Comparison of ENCODE assay signal across 19 cellular contexts in genomic region chr12:124126950-124127349, GRCh38.
A peak's percentile ranks its signal among the peaks of the same experiment; 100 is the strongest.
DNase-seq lines count a peak whose midpoint lies in the region; ATAC-seq, FAIRE-seq and TF ChIP-seq lines count a peak whose summit lies in the region.
"Had no signal": no experiment of that assay in that cellular context is flagged by ENCODE, and none has a peak within 500 bp of the region (broad histone marks: within the 10 kb centered on the region; RNA-seq: fewer than 3 reads in every experiment).

No MANE protein-coding gene starts in this region.

- H2BK12ac ChIP-seq in trophoblast cell (ENCODE audit: low read length) = no peak overlapping the region

- no peak overlapping the region for H2AFZ ChIP-seq in trophoblast cell (ENCODE audit: insufficient read depth, low read length, poor library complexity)

- DNase-seq in GM10248 (ENCODE audit: extremely low spot score) (peak; percentile 56), GM19239 (ENCODE audit: insufficient read length, low spot score) (no peak), NCI-H69 (lab: John Stamatoyannopoulos, UW) (peak; percentile 17), T-helper 1 cell (no peak), trophoblast cell (no peak), GM12892 (ENCODE audit: insufficient read length) (no peak), RKO (ENCODE audit: low spot score) (no peak)
- DNase-seq: adrenal gland; CD4-positive, alpha-beta T cell; central memory CD4-positive, alpha-beta T cell; effector CD8-positive, alpha-beta T cell; H9; NCI-H2081; Peyer's patch; stimulated activated CD4-positive, alpha-beta T cell treated with anti-CD3 and anti-CD28 coated beads, Interleukin-4, amount 100 ng/mL, for 4 hours; tibial artery had no signal

- TF ChIP-seq CTCF in GM10248 (IDR thresholded peaks at IDR 0.05; ENCODE audit: control extremely low read depth, extremely low read depth, low read depth, missing control alignments) = no peak

- peaks cover 7 to 10% of the 10 kb centered on the region in 2 experiments for H3K4me1 ChIP-seq in trophoblast cell (ENCODE audit: control insufficient read depth in 1 of 2, insufficient read depth in 2 of 2, low read length in 2 of 2)
- H3K4me1 ChIP-seq: adrenal gland, Peyer's patch, tibial artery had no signal

- H3K79me2 ChIP-seq in trophoblast cell (ENCODE audit: control insufficient read depth, insufficient read depth, low read length, poor library complexity) = no peaks in the 10 kb centered on the region

- H2BK120ac ChIP-seq in trophoblast cell (ENCODE audit: insufficient read depth, low read length, poor library complexity) = no peak overlapping the region

- no peaks in the 10 kb centered on the region for H3K36me3 ChIP-seq in trophoblast cell (ENCODE audit: control insufficient read depth in 1 of 2, insufficient read depth in 2 of 2, low read length in 2 of 2)
- H3K36me3 ChIP-seq: adrenal gland, Peyer's patch, tibial artery had no signal

- no CpG with 5 or more reads among the region's 8 CpGs for WGBS in trophoblast cell (ENCODE audit: extremely low coverage, insufficient coverage, insufficient read length)

- no peak overlapping the region for H2AK5ac ChIP-seq in trophoblast cell (ENCODE audit: low read length)

- no peak overlapping the region for H4K8ac ChIP-seq in trophoblast cell (ENCODE audit: low read depth, low read length)

- CTCF ChIA-PET in GM10248 (lab: Yijun Ruan, JAX) = no interaction called here

- no peak overlapping the region for H4K91ac ChIP-seq in trophoblast cell (ENCODE audit: low read depth, low read length)

- no peaks in the 10 kb centered on the region for H3K27me3 ChIP-seq in trophoblast cell (ENCODE audit: insufficient read depth, low read length)
- H3K27me3 ChIP-seq: adrenal gland, Peyer's patch, tibial artery had no signal

- no peak overlapping the region for H2BK5ac ChIP-seq in trophoblast cell (ENCODE audit: low read depth, low read length, poor library complexity)

- POLR2A ChIA-PET in GM10248 (lab: Yijun Ruan, JAX) = no interaction called here

- no peak overlapping the region for H3K4me2 ChIP-seq in trophoblast cell (ENCODE audit: low read length)
- H3K4me2 ChIP-seq: A549 had no signal

- TF ChIP-seq POLR2A in GM12892 (IDR thresholded peaks at IDR 0.05; ENCODE audit: low read depth, low read length) = no peak

- H3K18ac ChIP-seq in trophoblast cell (ENCODE audit: low read length) = no peak overlapping the region

- H3K9me3 ChIP-seq in trophoblast cell (ENCODE audit: insufficient read depth, low read depth, low read length) = no peaks in the 10 kb centered on the region
- H3K9me3 ChIP-seq: A549, adrenal gland, Peyer's patch, tibial artery had no signal

- H4K12ac ChIP-seq in trophoblast cell (ENCODE audit: low read depth, low read length) = no peak overlapping the region

- no peaks in the 10 kb centered on the region for H3K79me1 ChIP-seq in trophoblast cell (ENCODE audit: low read length)

- H3K27ac ChIP-seq in trophoblast cell (ENCODE audit: low read depth, low read length) = no peak overlapping the region
- H3K27ac ChIP-seq: A549, adrenal gland, Peyer's patch, tibial artery, VCaP had no signal

- no peak overlapping the region for H3K14ac ChIP-seq in trophoblast cell (ENCODE audit: low read length)

- FAIRE-seq in GM19239 (lab: Jason Lieb, UNC) (peak; percentile 70), GM12892 (lab: Jason Lieb, UNC) (no peak)
- FAIRE-seq: A549 had no signal

- no peak overlapping the region for H3K23ac ChIP-seq in trophoblast cell (ENCODE audit: low read length)

- H3K4me3 ChIP-seq in trophoblast cell (ENCODE audit: low read depth, low read length) = no peak overlapping the region
- H3K4me3 ChIP-seq: A549, adrenal gland, Peyer's patch, tibial artery had no signal

- peak; percentile 38 for ATAC-seq in HG02763 (IDR thresholded peaks at IDR 0.05; ENCODE audit: unreplicated experiment)
- ATAC-seq: A549 had no signal

- H3K4ac ChIP-seq in trophoblast cell (ENCODE audit: low read depth, low read length) = no peak overlapping the region

- no peak overlapping the region for H3K9ac ChIP-seq in trophoblast cell (ENCODE audit: low read length)

Comparison
In these comparisons a context has a peak if more than half of its experiments do, and no peak if none do; other contexts are left out.
1. DNase-seq: peak in GM10248 (single experiment) and NCI-H69 (single experiment); none in GM19239 (single experiment), T-helper 1 cell (0 of 5), trophoblast cell (0 of 2), GM12892 (single experiment) and RKO (single experiment).